ENCODE assay signal across 1 cellular context in the genomic region with DNA sequence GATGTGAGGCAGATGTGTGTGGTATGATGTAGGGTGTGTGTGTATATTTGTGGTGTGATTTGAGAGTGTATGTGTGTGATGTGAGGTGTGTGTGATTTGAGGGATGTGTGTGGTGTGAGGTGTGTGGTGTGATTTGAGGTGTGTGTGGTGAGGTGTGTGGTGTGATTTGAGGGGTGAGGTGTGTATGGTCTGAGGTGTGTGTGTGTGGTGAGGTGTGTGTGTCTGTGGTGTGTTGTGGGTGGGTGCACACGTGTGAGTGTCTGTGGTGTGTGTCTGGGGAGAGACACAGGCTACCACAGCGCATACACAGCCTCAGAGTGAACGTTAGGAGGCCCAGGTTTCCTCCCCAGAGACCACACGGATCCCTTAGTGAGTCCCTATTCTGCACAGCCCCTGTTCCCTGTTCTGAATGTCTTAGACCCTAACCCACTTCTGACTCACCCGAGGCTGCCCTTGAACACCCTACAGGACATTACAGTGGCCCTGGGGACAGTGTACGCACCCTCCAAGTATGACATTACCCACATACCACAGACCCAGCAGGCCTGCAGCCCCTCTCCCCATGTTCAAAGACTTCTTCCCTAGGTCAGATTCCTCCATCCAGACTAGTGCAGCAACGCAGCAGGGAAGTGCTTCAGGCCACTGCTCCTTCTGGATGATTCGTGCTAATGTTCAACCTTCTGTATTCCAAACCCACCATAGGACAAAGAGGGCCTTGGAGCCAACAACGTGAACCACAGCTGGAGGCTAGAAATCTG.
TF ChIP-seq lines count a peak whose summit lies in the region.

No MANE protein-coding gene starts in this region.

TF ChIP-seq in HepG2, 621 proteins besides CTCF, POLR2A, EP300 and RAD21:
- TF ChIP-seq, protein P1, sequence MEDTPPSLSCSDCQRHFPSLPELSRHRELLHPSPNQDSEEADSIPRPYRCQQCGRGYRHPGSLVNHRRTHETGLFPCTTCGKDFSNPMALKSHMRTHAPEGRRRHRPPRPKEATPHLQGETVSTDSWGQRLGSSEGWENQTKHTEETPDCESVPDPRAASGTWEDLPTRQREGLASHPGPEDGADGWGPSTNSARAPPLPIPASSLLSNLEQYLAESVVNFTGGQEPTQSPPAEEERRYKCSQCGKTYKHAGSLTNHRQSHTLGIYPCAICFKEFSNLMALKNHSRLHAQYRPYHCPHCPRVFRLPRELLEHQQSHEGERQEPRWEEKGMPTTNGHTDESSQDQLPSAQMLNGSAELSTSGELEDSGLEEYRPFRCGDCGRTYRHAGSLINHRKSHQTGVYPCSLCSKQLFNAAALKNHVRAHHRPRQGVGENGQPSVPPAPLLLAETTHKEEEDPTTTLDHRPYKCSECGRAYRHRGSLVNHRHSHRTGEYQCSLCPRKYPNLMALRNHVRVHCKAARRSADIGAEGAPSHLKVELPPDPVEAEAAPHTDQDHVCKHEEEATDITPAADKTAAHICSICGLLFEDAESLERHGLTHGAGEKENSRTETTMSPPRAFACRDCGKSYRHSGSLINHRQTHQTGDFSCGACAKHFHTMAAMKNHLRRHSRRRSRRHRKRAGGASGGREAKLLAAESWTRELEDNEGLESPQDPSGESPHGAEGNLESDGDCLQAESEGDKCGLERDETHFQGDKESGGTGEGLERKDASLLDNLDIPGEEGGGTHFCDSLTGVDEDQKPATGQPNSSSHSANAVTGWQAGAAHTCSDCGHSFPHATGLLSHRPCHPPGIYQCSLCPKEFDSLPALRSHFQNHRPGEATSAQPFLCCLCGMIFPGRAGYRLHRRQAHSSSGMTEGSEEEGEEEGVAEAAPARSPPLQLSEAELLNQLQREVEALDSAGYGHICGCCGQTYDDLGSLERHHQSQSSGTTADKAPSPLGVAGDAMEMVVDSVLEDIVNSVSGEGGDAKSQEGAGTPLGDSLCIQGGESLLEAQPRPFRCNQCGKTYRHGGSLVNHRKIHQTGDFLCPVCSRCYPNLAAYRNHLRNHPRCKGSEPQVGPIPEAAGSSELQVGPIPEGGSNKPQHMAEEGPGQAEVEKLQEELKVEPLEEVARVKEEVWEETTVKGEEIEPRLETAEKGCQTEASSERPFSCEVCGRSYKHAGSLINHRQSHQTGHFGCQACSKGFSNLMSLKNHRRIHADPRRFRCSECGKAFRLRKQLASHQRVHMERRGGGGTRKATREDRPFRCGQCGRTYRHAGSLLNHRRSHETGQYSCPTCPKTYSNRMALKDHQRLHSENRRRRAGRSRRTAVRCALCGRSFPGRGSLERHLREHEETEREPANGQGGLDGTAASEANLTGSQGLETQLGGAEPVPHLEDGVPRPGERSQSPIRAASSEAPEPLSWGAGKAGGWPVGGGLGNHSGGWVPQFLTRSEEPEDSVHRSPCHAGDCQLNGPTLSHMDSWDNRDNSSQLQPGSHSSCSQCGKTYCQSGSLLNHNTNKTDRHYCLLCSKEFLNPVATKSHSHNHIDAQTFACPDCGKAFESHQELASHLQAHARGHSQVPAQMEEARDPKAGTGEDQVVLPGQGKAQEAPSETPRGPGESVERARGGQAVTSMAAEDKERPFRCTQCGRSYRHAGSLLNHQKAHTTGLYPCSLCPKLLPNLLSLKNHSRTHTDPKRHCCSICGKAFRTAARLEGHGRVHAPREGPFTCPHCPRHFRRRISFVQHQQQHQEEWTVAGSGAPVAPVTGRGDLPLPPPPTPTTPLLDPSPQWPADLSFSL (CRISPR knock-in tag; IDR thresholded peaks at IDR 0.05) = peak; percentile 77
- no peak for TF ChIP-seq ZC3H4 (CRISPR knock-in tag; IDR thresholded peaks at IDR 0.05; ENCODE audit: borderline replicate concordance)
